8 cellular contexts compared by ENCODE assay signal in the genomic region with DNA sequence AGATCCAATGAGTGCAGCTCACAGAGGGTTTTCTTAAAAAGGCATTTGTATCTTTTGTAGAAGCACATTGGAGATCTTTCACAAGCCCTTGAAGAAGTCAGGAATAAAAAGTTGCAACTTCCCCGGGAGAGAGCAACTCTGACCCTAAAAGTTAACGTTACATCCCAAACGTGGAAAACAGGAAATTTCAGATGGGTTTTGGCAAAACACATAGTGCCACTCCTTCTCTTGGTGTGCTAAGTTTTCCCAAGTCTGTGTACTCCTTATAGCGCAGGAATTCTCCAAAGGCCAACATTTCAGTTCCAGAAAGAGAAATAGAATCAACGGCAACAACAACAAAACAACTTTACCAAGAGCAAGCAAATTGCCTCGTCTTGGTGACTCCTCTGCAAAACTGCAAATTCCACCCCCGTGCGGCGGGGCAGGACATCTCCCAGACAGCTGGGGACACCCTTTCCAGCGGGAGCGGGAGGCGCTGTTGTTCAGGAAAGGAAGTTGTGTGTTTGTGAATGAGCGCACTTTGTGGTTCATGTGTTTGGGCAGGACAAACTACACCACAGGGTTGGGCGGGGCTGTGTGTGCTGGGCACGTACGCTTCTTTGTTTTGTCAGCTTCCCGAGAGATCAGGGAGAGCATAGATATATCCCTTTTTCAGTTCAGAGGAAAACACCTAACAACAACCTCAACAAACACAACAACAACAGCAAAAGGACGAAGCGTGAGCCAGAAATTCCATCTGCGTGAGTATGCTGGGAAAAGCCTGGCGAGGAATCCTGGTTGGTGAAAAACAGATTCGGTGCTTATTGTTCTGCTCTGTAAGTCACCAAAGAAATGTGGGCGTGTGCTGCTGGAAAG.
DNase-seq lines count a peak whose midpoint lies in the region; ATAC-seq and TF ChIP-seq lines count a peak whose summit lies in the region.

No MANE protein-coding gene starts in this region.

- DNase-seq in AG10803 (ENCODE audit: low read depth) (peak; percentile 100), LoVo (ENCODE audit: low spot score) (peak; percentile 91), brain pericyte (ENCODE audit: low read depth, low spot score) (peak; percentile 65), testis (peak; percentile 56), iPS-NIHi11 (ENCODE audit: low spot score) (no peak)

- ATAC-seq in HG03342 (IDR thresholded peaks at IDR 0.05; ENCODE audit: unreplicated experiment) (no peak), HG02840 (IDR thresholded peaks at IDR 0.05; ENCODE audit: low FRiP score, unreplicated experiment) (no peak)

- peaks cover 14% of the 10 kb centered on the region for H3K4me1 ChIP-seq in testis

- no peak for TF ChIP-seq POLR2A in testis (IDR thresholded peaks at IDR 0.05)

- H3K27me3 ChIP-seq in layer of hippocampus (ENCODE audit: control insufficient read depth, insufficient read depth, low read length) (no peaks in the 10 kb centered on the region), testis (no peaks in the 10 kb centered on the region)

- intact Hi-C loops in testis (cut with DNase I; ENCODE audit: low total_unique reads) = no loop called here

- 21 to 44% methylated on average over 23 of the region's 23 CpGs for WGBS in testis, 2 donors

- H3K27ac ChIP-seq in layer of hippocampus (ENCODE audit: low read depth, low read length) (peak overlapping the region; percentile 33), testis (peak overlapping the region; percentile 65 to 85)

- TF ChIP-seq CTCF in AG10803 (conservative IDR thresholded peaks at IDR 0.05; ENCODE audit: low read length) (peak; percentile 63), testis (IDR thresholded peaks at IDR 0.05) (no peak)

- no peaks in the 10 kb centered on the region for H3K9me3 ChIP-seq in testis

- H3K36me3 ChIP-seq in testis (ENCODE audit: low read depth, missing control alignments) = no peaks in the 10 kb centered on the region

- H3K4me3 ChIP-seq in AG10803 (ENCODE audit: low read length) (peak overlapping the region; percentile 46), testis (peak overlapping the region in 1 of 2 donors; percentile 13)
